ENCODE assay signal across 15 cellular contexts in genomic region chr20:50721881-50722281, GRCh38. TPM values are rescaled to one million over a fixed set of nuclear protein-coding genes. Genes with fewer than 3 reads are reported as not detected.
DNase-seq lines count a peak whose midpoint lies in the region; ATAC-seq and TF ChIP-seq lines count a peak whose summit lies in the region.
"Had no signal": no experiment of that assay in that cellular context is flagged by ENCODE, and none has a peak within 500 bp of the region (broad histone marks: within the 10 kb centered on the region; RNA-seq: fewer than 3 reads in every experiment).

No MANE protein-coding gene starts in this region.

- no peaks in the 10 kb centered on the region for H3K9me3 Mint-ChIP-seq in osteocyte (ENCODE audit: unreplicated experiment)
- no peaks in the 10 kb centered on the region for H3K9me3 Mint-ChIP-seq in activated T-cell treated with anti-CD3 and anti-CD28 coated beads, Interleukin-2, amount 50 U/mL, for 72 hours
- H3K9me3 Mint-ChIP-seq: stimulated activated effector memory CD8-positive, alpha-beta T cell treated with anti-CD3 and anti-CD28 coated beads, Interleukin-12 subunit alpha, Interleukin-12 subunit beta, amount 100 ng/mL, for 72 hours had no signal

- H3K27me3 ChIP-seq in IMR-90 (ENCODE audit: control insufficient read depth, insufficient read depth, low read length) (no peaks in the 10 kb centered on the region), esophagus muscularis mucosa (no peaks in the 10 kb centered on the region), thoracic aorta (replicated peaks; ENCODE audit: insufficient read depth) (no peaks in the 10 kb centered on the region)
- H3K27me3 ChIP-seq: dorsolateral prefrontal cortex had no signal

- dilution Hi-C loops in IMR-90 (cut with HindIII; ENCODE audit: low sequenced_read_pairs, unreplicated experiment) = no loop called here

- H2BK5ac ChIP-seq in IMR-90 (ENCODE audit: low read depth, low read length, poor library complexity, severe bottlenecking) = no peak overlapping the region

- no peak overlapping the region for H3K9ac ChIP-seq in IMR-90 (ENCODE audit: low read depth, low read length)

- H3K4me1 Mint-ChIP-seq in osteocyte (ENCODE audit: unreplicated experiment) = peaks cover 5% of the 10 kb centered on the region
- peaks cover 5% of the 10 kb centered on the region for H3K4me1 Mint-ChIP-seq in activated T-cell treated with anti-CD3 and anti-CD28 coated beads, Interleukin-2, amount 50 U/mL, for 72 hours (ENCODE audit: low read depth)

- H3K27ac ChIP-seq in IMR-90 (ENCODE audit: insufficient read depth, low read length) (no peak overlapping the region), esophagus muscularis mucosa (replicated peaks in 1 of 4) (peak overlapping the region; percentile 27 to 57 (median 42)), thoracic aorta (peak overlapping the region; percentile 82 to 88)

- H2AK5ac ChIP-seq in IMR-90 (ENCODE audit: low read depth, low read length) = no peak overlapping the region; the same call in 1 of the 2 replicates

- no peaks in the 10 kb centered on the region for H4K20me1 ChIP-seq in IMR-90 (ENCODE audit: insufficient read depth, low read length)

- H3K79me1 ChIP-seq in IMR-90 (ENCODE audit: low read depth in 1 of 2, low read length in 2 of 2) = no peaks in the 10 kb centered on the region

- no peak overlapping the region for H3K23ac ChIP-seq in IMR-90 (ENCODE audit: low read depth, low read length)

- H3K9me1 ChIP-seq in IMR-90 (ENCODE audit: insufficient read depth, low read length) = peaks cover 17% of the 10 kb centered on the region

- H3K36me3 ChIP-seq in IMR-90 (ENCODE audit: control insufficient read depth, insufficient read depth, low read length) (no peaks in the 10 kb centered on the region), esophagus muscularis mucosa (no peaks in the 10 kb centered on the region), thoracic aorta (no peaks in the 10 kb centered on the region)

- H3K9me3 ChIP-seq in IMR-90 (ENCODE audit: control insufficient read depth, insufficient read depth, low read length) (no peaks in the 10 kb centered on the region), esophagus muscularis mucosa (no peaks in the 10 kb centered on the region), thoracic aorta (no peaks in the 10 kb centered on the region)

- no peak overlapping the region for H3K18ac ChIP-seq in IMR-90 (ENCODE audit: low read depth, low read length)

- no peak for ATAC-seq in IMR-90 (ENCODE audit: low read depth)
- peak; percentile 76 for ATAC-seq in thoracic aorta (ENCODE audit: insufficient number of reproducible peaks, low FRiP score, low read depth)
- no peak for ATAC-seq in HG03432 (IDR thresholded peaks at IDR 0.05; ENCODE audit: unreplicated experiment)
- no peak for ATAC-seq in activated T-cell treated with anti-CD3 and anti-CD28 coated beads, Interleukin-2, amount 50 U/mL, for 72 hours (replicated peaks in 1 of 2)
- ATAC-seq: stimulated activated effector memory CD8-positive, alpha-beta T cell treated with anti-CD3 and anti-CD28 coated beads, Interleukin-12 subunit alpha, Interleukin-12 subunit beta, amount 100 ng/mL, for 72 hours had no signal

- no peaks in the 10 kb centered on the region for H3K36me3 Mint-ChIP-seq in osteocyte (ENCODE audit: unreplicated experiment)
- no peaks in the 10 kb centered on the region for H3K36me3 Mint-ChIP-seq in activated T-cell treated with anti-CD3 and anti-CD28 coated beads, Interleukin-2, amount 50 U/mL, for 72 hours (ENCODE audit: insufficient read depth in 2 of 2)
- H3K36me3 Mint-ChIP-seq: activated naive CD8-positive, alpha-beta T cell; stimulated activated effector memory CD8-positive, alpha-beta T cell treated with anti-CD3 and anti-CD28 coated beads, Interleukin-12 subunit alpha, Interleukin-12 subunit beta, amount 100 ng/mL, for 72 hours had no signal

- no peak overlapping the region for H3K4me2 ChIP-seq in IMR-90 (ENCODE audit: low read depth, low read length)

- CTCF ChIA-PET in IMR-90 (lab: Yijun Ruan, JAX) = no interaction called here

- 0 out of 2 replicates have a peak overlapping the region, but pooled peaks have one; percentile 3 for H3K4ac ChIP-seq in IMR-90 (ENCODE audit: low read depth, low read length)

- H2AK9ac ChIP-seq in IMR-90 (replicated peaks; ENCODE audit: low read depth, low read length, poor library complexity) = no peak overlapping the region

- no peak for DNase-seq in IMR-90
- DNase-seq in esophagus muscularis mucosa (ENCODE audit: extremely low spot score) = no peak
- peak; percentile 81 for DNase-seq in mesenteric fat pad (ENCODE audit: low spot score)
- DNase-seq in thoracic aorta (ENCODE audit: low spot score) = peak; percentile 62
- DNase-seq in osteocyte (ENCODE audit: extremely low spot score, unreplicated experiment) = no peak
- no peak for DNase-seq in activated CD8-positive, alpha-beta memory T cell treated with anti-CD3 and anti-CD28 coated beads for 24 hours
- DNase-seq in activated T-cell treated with anti-CD3 and anti-CD28 coated beads, Interleukin-2, amount 50 U/mL, for 72 hours = no peak
- DNase-seq: NCI-H1417; NCI-H526; stimulated activated CD4-positive, alpha-beta T cell treated with anti-CD3 and anti-CD28 coated beads, Interleukin-2, amount 100 ng/mL, for 24 hours had no signal

- TF ChIP-seq POLR2A in IMR-90 (IDR thresholded peaks at IDR 0.05; ENCODE audit: low read depth, low read length) (no peak), esophagus muscularis mucosa (IDR thresholded peaks at IDR 0.05; ENCODE audit: low read depth) (no peak)

- no peak overlapping the region for H3K27ac Mint-ChIP-seq in osteocyte (ENCODE audit: unreplicated experiment)
- H3K27ac Mint-ChIP-seq in activated T-cell treated with anti-CD3 and anti-CD28 coated beads, Interleukin-2, amount 50 U/mL, for 72 hours = no peak overlapping the region
- H3K27ac Mint-ChIP-seq: activated naive CD8-positive, alpha-beta T cell; stimulated activated effector memory CD8-positive, alpha-beta T cell treated with anti-CD3 and anti-CD28 coated beads, Interleukin-12 subunit alpha, Interleukin-12 subunit beta, amount 100 ng/mL, for 72 hours had no signal

- TF ChIP-seq RAD21 in IMR-90 (IDR thresholded peaks at IDR 0.05; ENCODE audit: low read length) = no peak

- H2BK15ac ChIP-seq in IMR-90 (ENCODE audit: low read depth, low read length) = no peak overlapping the region

- in situ Hi-C loops in IMR-90 (cut with MboI; ENCODE audit: low sequenced_read_pairs) = no loop called here

- intact Hi-C loops in IMR-90 (cut with micrococcal nuclease) (no loop called here), esophagus muscularis mucosa (cut with DNase I) (no loop called here)

- 84% methylated on average over 5 of the region's 9 CpGs; no CpG with 5 or more reads in 1 of the 2 experiments for WGBS in IMR-90 (ENCODE audit: extremely low coverage in 2 of 2, insufficient read length in 1 of 2), 2 experiments
- WGBS in esophagus muscularis mucosa = 73% methylated on average over 9 of the region's 9 CpGs

- no peak overlapping the region for H3K56ac ChIP-seq in IMR-90 (ENCODE audit: extremely low read depth, insufficient read depth, low read length)

- no peak overlapping the region for H4K5ac ChIP-seq in IMR-90 (ENCODE audit: low read depth, low read length)

- H2AFZ ChIP-seq in IMR-90 (replicated peaks; ENCODE audit: low read length, poor library complexity) = peak overlapping the region; percentile 78

- TF ChIP-seq CTCF in IMR-90 (conservative IDR thresholded peaks at IDR 0.05; ENCODE audit: low read depth, low read length) (no peak), esophagus muscularis mucosa (IDR thresholded peaks at IDR 0.05) (no peak), thoracic aorta (IDR thresholded peaks at IDR 0.05) (no peak), osteocyte (IDR thresholded peaks at IDR 0.05) (no peak)

- H2BK20ac ChIP-seq in IMR-90 (ENCODE audit: low read depth, low read length) = no peak overlapping the region

- H3K4me3 Mint-ChIP-seq in osteocyte (ENCODE audit: unreplicated experiment) = no peak overlapping the region
- no peak overlapping the region for H3K4me3 Mint-ChIP-seq in activated T-cell treated with anti-CD3 and anti-CD28 coated beads, Interleukin-2, amount 50 U/mL, for 72 hours
- H3K4me3 Mint-ChIP-seq: activated naive CD8-positive, alpha-beta T cell; stimulated activated effector memory CD8-positive, alpha-beta T cell treated with anti-CD3 and anti-CD28 coated beads, Interleukin-12 subunit alpha, Interleukin-12 subunit beta, amount 100 ng/mL, for 72 hours had no signal

- no peak overlapping the region for H4K91ac ChIP-seq in IMR-90 (ENCODE audit: insufficient read depth, low read depth, low read length)

- BruUV-seq in IMR-90 (replicated peaks; lab: Mats Ljungman, UMichigan) = no TSS peak

- POLR2A ChIA-PET in IMR-90 (lab: Charles Lee; ENCODE audit: unreplicated experiment) = no interaction called here

- H3K27me3 Mint-ChIP-seq in osteocyte (ENCODE audit: unreplicated experiment) = peaks cover 8% of the 10 kb centered on the region
- no peaks in the 10 kb centered on the region for H3K27me3 Mint-ChIP-seq in activated T-cell treated with anti-CD3 and anti-CD28 coated beads, Interleukin-2, amount 50 U/mL, for 72 hours (ENCODE audit: low read depth)
- H3K27me3 Mint-ChIP-seq: activated naive CD8-positive, alpha-beta T cell had no signal

- TF ChIP-seq EP300 in esophagus muscularis mucosa (IDR thresholded peaks at IDR 0.05) = peak; percentile 39

- H3K4me3 ChIP-seq in IMR-90 (ENCODE audit: insufficient read depth, low read depth, low read length) = no peak overlapping the region
- H3K4me3 ChIP-seq in esophagus muscularis mucosa = no peak overlapping the region
- H3K4me3 ChIP-seq in thoracic aorta = no peak overlapping the region
- H3K4me3 ChIP-seq: dorsolateral prefrontal cortex had no signal

- 0 out of 2 replicates have a peak overlapping the region, but pooled peaks have one; percentile 31 for H3K14ac ChIP-seq in IMR-90 (replicated peaks; ENCODE audit: low read depth, low read length)

- no peak overlapping the region for H4K8ac ChIP-seq in IMR-90 (ENCODE audit: low read depth in 2 of 2, low read length in 2 of 2)

- H3K4me1 ChIP-seq in IMR-90 (ENCODE audit: control insufficient read depth, insufficient read depth, low read length) (peaks cover 15% of the 10 kb centered on the region), esophagus muscularis mucosa (peaks cover 22 to 34% (median 28%) of the 10 kb centered on the region in 4 donors), thoracic aorta (ENCODE audit: control insufficient read depth in 1 of 2, low read depth in 2 of 2) (peaks cover 18 to 45% of the 10 kb centered on the region in 2 donors)

- H2BK120ac ChIP-seq in IMR-90 (ENCODE audit: low read depth, low read length) = no peak overlapping the region

RNA-seq across cellular contexts. Expression of gene PARD6B, which starts 9.5 kb away (rescaled TPM):
- total RNA-seq in IMR-90 (2012; rRNA removed) (0.90 and 1.4 TPM in 2 replicates), esophagus muscularis mucosa (1 to 10 TPM in 3 of 4 donors, under 1 TPM in 1; 0.99 to 4.2 (median 2.8) TPM), mesenteric fat pad (2.0 TPM), thoracic aorta (10 to 100 TPM in 1 of 2 donors, 1 to 10 TPM in 1; 2.8 to 10.7 TPM), osteocyte (0.97 and 1.1 TPM in 2 replicates)
- polyA plus RNA-seq in IMR-90 (2012; rRNA removed) = 0.14 and 0.17 TPM in 2 replicates
- 0.05 and 0.08 TPM in 2 replicates for polyA plus RNA-seq in IMR-90 (2012; cell fraction: cytosol; rRNA removed)
- 0.07 and 0.25 TPM in 2 replicates for polyA plus RNA-seq in IMR-90 (2012; cell fraction: nucleus; rRNA removed; ENCODE audit: low replicate concordance)
- 1 to 10 TPM; 4.3 to 5.0 TPM for total RNA-seq in activated T-cell treated with anti-CD3 and anti-CD28 coated beads, Interleukin-2, amount 50 U/mL, for 72 hours

RNA-seq across cellular contexts. Expression of gene RIPOR3, which starts 30.5 kb away (rescaled TPM):
- total RNA-seq in IMR-90 (2012; rRNA removed) (0.28 and 0.54 TPM in 2 replicates), esophagus muscularis mucosa (10 to 100 TPM in 3 of 4 donors, 1 to 10 TPM in 1; 6.1 to 25.7 (median 15.3) TPM), mesenteric fat pad (19.7 TPM), thoracic aorta (1 to 10 TPM; 4.5 to 8.4 TPM), osteocyte (0.11 and 0.37 TPM in 2 replicates)
- polyA plus RNA-seq in IMR-90 (2012; rRNA removed) = 1.7 TPM in 2 replicates
- polyA plus RNA-seq in IMR-90 (2012; cell fraction: cytosol; rRNA removed) = 0.28 and 0.71 TPM in 2 replicates
- polyA plus RNA-seq in IMR-90 (2012; cell fraction: nucleus; rRNA removed; ENCODE audit: low replicate concordance) = 11.7 and 15.4 TPM in 2 replicates
- total RNA-seq in activated T-cell treated with anti-CD3 and anti-CD28 coated beads, Interleukin-2, amount 50 U/mL, for 72 hours = under 1 TPM; 0.14 to 0.23 TPM
- total RNA-seq: activated CD8-positive, alpha-beta memory T cell treated with anti-CD3 and anti-CD28 coated beads for 36 hours had no signal

Comparison
In these comparisons a context has a peak if more than half of its experiments do, and no peak if none do; other contexts are left out.
1. DNase-seq: peak in mesenteric fat pad (single experiment) and thoracic aorta (single experiment); none in IMR-90 (single experiment), esophagus muscularis mucosa (single experiment), osteocyte (single experiment), activated CD8-positive, alpha-beta memory T cell treated with anti-CD3 and anti-CD28 coated beads for 24 hours (single experiment) and activated T-cell treated with anti-CD3 and anti-CD28 coated beads, Interleukin-2, amount 50 U/mL, for 72 hours (0 of 2).